1 cellular context compared by ENCODE assay signal in genomic region chr15:40280260-40281056, GRCh38.
A peak's percentile ranks its signal among the peaks of the same experiment; 100 is the strongest.
TF ChIP-seq lines count a peak whose summit lies in the region.

No MANE protein-coding gene starts in this region.

TF ChIP-seq in K562, 482 proteins besides CTCF, POLR2A, EP300 and RAD21:
- TF ChIP-seq E2F8 (IDR thresholded peaks at IDR 0.05; ENCODE audit: low read depth, partially characterized antibody) (no peak), ZBTB34 (CRISPR knock-in tag; IDR thresholded peaks at IDR 0.05) (no peak), E2F6 (IDR thresholded peaks at IDR 0.05; ENCODE audit: borderline replicate concordance in 1 of 2, extremely low read depth in 1 of 2, insufficient read depth in 1 of 2, insufficient read length in 1 of 2, low read depth in 1 of 2, low read length in 1 of 2, poor library complexity in 1 of 2, severe bottlenecking in 1 of 2) (peak in 1 of 2 experiments; percentile 27), ETV1 (tag; conservative IDR thresholded peaks at IDR 0.05; ENCODE audit: low read depth) (no peak), CREM (IDR thresholded peaks at IDR 0.05; ENCODE audit: low read depth) (no peak), ZBTB33 (CRISPR knock-in tag; IDR thresholded peaks at IDR 0.05) (0 out of 2 replicates have a peak, but pooled peaks have one; percentile 72), FOXP4 (CRISPR knock-in tag; IDR thresholded peaks at IDR 0.05; ENCODE audit: borderline replicate concordance) (no peak), ATF1 (CRISPR knock-in tag; IDR thresholded peaks at IDR 0.05) (no peak), ATF1 (tag; IDR thresholded peaks at IDR 0.05) (no peak), GATAD2A (IDR thresholded peaks at IDR 0.05) (no peak), TAF1 (IDR thresholded peaks at IDR 0.05; ENCODE audit: control insufficient read depth, extremely low read depth, insufficient read depth, low read length, severe bottlenecking) (no peak)
